In the genomic region with DNA sequence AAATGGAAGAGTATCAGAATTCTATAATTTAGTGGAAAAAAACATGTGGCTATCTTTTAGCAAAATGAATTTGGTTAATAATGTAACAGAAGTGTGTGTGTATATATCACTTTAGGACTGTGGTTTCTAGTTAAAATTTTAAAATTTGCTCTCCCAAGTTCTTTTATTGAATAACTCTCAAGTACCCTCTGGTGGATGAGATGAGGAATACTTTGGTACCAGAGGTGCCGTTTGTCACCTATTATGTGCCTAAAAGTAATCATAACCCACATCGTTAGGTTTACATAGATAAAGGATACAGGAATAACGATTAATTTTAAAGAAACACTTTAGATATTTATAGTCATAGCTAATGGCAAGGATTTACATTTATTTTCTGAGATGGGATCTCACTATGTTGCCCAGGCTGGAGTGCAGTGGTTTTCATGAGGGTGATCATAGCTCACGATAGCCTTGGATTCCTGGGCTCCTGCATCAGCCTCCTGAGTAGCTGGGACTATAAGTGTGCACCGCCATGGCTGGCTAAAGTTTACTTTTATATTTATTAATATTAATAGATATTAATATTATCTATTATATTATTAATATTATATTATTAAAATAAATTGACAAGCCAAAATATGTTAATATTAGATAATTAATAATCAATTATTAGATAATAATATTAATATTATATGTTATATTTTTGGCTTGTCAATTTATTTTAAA, we compare ENCODE assay signal across 1 cellular context.
TF ChIP-seq lines count a peak whose summit lies in the region.

No MANE protein-coding gene starts in this region.

TF ChIP-seq in liver, 16 proteins besides CTCF, POLR2A, EP300 and RAD21 (continued from another document):
- TF ChIP-seq, protein P1, sequence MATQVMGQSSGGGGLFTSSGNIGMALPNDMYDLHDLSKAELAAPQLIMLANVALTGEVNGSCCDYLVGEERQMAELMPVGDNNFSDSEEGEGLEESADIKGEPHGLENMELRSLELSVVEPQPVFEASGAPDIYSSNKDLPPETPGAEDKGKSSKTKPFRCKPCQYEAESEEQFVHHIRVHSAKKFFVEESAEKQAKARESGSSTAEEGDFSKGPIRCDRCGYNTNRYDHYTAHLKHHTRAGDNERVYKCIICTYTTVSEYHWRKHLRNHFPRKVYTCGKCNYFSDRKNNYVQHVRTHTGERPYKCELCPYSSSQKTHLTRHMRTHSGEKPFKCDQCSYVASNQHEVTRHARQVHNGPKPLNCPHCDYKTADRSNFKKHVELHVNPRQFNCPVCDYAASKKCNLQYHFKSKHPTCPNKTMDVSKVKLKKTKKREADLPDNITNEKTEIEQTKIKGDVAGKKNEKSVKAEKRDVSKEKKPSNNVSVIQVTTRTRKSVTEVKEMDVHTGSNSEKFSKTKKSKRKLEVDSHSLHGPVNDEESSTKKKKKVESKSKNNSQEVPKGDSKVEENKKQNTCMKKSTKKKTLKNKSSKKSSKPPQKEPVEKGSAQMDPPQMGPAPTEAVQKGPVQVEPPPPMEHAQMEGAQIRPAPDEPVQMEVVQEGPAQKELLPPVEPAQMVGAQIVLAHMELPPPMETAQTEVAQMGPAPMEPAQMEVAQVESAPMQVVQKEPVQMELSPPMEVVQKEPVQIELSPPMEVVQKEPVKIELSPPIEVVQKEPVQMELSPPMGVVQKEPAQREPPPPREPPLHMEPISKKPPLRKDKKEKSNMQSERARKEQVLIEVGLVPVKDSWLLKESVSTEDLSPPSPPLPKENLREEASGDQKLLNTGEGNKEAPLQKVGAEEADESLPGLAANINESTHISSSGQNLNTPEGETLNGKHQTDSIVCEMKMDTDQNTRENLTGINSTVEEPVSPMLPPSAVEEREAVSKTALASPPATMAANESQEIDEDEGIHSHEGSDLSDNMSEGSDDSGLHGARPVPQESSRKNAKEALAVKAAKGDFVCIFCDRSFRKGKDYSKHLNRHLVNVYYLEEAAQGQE (IDR thresholded peaks at IDR 0.05) = no peak
- TF ChIP-seq, protein P2, sequence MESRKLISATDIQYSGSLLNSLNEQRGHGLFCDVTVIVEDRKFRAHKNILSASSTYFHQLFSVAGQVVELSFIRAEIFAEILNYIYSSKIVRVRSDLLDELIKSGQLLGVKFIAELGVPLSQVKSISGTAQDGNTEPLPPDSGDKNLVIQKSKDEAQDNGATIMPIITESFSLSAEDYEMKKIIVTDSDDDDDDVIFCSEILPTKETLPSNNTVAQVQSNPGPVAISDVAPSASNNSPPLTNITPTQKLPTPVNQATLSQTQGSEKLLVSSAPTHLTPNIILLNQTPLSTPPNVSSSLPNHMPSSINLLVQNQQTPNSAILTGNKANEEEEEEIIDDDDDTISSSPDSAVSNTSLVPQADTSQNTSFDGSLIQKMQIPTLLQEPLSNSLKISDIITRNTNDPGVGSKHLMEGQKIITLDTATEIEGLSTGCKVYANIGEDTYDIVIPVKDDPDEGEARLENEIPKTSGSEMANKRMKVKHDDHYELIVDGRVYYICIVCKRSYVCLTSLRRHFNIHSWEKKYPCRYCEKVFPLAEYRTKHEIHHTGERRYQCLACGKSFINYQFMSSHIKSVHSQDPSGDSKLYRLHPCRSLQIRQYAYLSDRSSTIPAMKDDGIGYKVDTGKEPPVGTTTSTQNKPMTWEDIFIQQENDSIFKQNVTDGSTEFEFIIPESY (IDR thresholded peaks at IDR 0.05) = no peak
